In the genomic region with DNA sequence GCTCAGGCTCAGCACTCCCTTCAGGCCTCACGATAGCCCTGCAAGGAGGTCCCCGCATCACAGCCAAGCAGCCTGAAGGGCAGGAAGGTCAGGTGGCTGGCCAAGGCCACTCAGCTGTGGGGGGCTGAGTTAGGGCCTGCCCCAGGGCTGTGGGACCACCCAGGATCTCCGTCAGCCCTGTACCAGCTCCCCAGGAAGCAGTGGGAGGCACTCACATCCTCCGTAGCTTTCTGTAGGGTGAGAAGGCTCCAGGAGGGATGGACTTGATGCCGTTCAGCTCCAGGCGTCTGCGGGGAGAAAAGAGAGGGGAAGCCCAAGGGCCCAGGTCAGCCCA, we compare ENCODE assay signal across 1 cellular context.
TF ChIP-seq lines count a peak whose summit lies in the region.

No MANE protein-coding gene starts in this region.

TF ChIP-seq in K562, 482 proteins besides CTCF, POLR2A, EP300 and RAD21 (continued from another document):
- TF ChIP-seq ZBTB40 (IDR thresholded peaks at IDR 0.05) (no peak), ZBTB40 (CRISPR knock-in tag; IDR thresholded peaks at IDR 0.05) (no peak), MED1 (CRISPR knock-in tag; IDR thresholded peaks at IDR 0.05; ENCODE audit: borderline replicate concordance) (no peak), ETS2 (tag; IDR thresholded peaks at IDR 0.05; ENCODE audit: borderline replicate concordance, poor library complexity, severe bottlenecking) (no peak), MEF2D (tag; conservative IDR thresholded peaks at IDR 0.05; ENCODE audit: low read depth) (no peak), RBM17 (IDR thresholded peaks at IDR 0.05; ENCODE audit: borderline replicate concordance, low read depth, low read length) (no peak)
- TF ChIP-seq, protein P1, sequence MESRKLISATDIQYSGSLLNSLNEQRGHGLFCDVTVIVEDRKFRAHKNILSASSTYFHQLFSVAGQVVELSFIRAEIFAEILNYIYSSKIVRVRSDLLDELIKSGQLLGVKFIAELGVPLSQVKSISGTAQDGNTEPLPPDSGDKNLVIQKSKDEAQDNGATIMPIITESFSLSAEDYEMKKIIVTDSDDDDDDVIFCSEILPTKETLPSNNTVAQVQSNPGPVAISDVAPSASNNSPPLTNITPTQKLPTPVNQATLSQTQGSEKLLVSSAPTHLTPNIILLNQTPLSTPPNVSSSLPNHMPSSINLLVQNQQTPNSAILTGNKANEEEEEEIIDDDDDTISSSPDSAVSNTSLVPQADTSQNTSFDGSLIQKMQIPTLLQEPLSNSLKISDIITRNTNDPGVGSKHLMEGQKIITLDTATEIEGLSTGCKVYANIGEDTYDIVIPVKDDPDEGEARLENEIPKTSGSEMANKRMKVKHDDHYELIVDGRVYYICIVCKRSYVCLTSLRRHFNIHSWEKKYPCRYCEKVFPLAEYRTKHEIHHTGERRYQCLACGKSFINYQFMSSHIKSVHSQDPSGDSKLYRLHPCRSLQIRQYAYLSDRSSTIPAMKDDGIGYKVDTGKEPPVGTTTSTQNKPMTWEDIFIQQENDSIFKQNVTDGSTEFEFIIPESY (CRISPR knock-in tag; IDR thresholded peaks at IDR 0.05) = no peak
- TF ChIP-seq, protein P2, sequence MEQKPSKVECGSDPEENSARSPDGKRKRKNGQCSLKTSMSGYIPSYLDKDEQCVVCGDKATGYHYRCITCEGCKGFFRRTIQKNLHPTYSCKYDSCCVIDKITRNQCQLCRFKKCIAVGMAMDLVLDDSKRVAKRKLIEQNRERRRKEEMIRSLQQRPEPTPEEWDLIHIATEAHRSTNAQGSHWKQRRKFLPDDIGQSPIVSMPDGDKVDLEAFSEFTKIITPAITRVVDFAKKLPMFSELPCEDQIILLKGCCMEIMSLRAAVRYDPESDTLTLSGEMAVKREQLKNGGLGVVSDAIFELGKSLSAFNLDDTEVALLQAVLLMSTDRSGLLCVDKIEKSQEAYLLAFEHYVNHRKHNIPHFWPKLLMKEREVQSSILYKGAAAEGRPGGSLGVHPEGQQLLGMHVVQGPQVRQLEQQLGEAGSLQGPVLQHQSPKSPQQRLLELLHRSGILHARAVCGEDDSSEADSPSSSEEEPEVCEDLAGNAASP (IDR thresholded peaks at IDR 0.05) = no peak
